ENCODE assay signal across 31 cellular contexts in genomic region chr3:50047426-50047825, GRCh38.
"Had no signal": no experiment of that assay in that cellular context is flagged by ENCODE, and none has a peak within 500 bp of the region (broad histone marks: within the 10 kb centered on the region; RNA-seq: fewer than 3 reads in every experiment).

No MANE protein-coding gene starts in this region.

- H3K4me3 ChIP-seq: adrenal gland, body of pancreas, esophagus muscularis mucosa, gastrocnemius medialis had no signal

- H3K36me3 Mint-ChIP-seq: activated naive CD4-positive, alpha-beta T cell treated with anti-CD3 and anti-CD28 coated beads, Interleukin-2, amount 50 U/mL, for 72 hours had no signal

- H3K27ac Mint-ChIP-seq: activated B cell treated with CpG ODN at 0.5 μM for 24 hours; activated CD8-positive, alpha-beta T cell treated with anti-CD3 and anti-CD28 coated beads for 36 hours; activated naive CD4-positive, alpha-beta T cell treated with anti-CD3 and anti-CD28 coated beads, Interleukin-2, amount 10 ng/mL, durations not matched to agents 7 days and 5 days; activated T-cell treated with anti-CD3 and anti-CD28 coated beads, Interleukin-2, amount 50 U/mL, for 72 hours; effector memory CD8-positive, alpha-beta T cell; T-helper 17 cell; T-helper 2 cell treated with Interferon-gamma antibody and Interleukin-4, amounts not matched to agents 5 μg/mL and 100 μg/mL, for 36 hours had no signal

- DNase-seq: activated B cell treated with CpG ODN at 0.5 μM for 24 hours; activated CD4-positive, alpha-beta T cell treated with anti-CD3 and anti-CD28 coated beads for 48 hours; activated CD4-positive, alpha-beta T cell treated with anti-CD3 and anti-CD28 coated beads, Interleukin-2, amount 50 U/mL, for 1 hour; activated CD4-positive, alpha-beta T cell treated with anti-CD3 and anti-CD28 coated beads, Interleukin-2, amount 50 U/mL, for 48 hours; activated CD8-positive, alpha-beta memory T cell treated with anti-CD3 and anti-CD28 coated beads for 24 hours; activated CD8-positive, alpha-beta T cell treated with anti-CD3 and anti-CD28 coated beads for 36 hours; activated gamma-delta T cell; activated naive CD4-positive, alpha-beta T cell; activated naive CD4-positive, alpha-beta T cell treated with anti-CD3 and anti-CD28 coated beads, Interleukin-2, amount 10 ng/mL, durations not matched to agents 7 days and 5 days; activated T-cell treated with anti-CD3 and anti-CD28 coated beads, Interleukin-2, amount 50 U/mL, for 72 hours; adrenal gland; amygdala; aorta; body of pancreas; cortex of kidney; dermis blood vessel endothelial cell; effector CD4-positive, alpha-beta T cell; effector memory CD8-positive, alpha-beta T cell; erythroblast; foreskin keratinocyte; gastrocnemius medialis; T-helper 1 cell; T-helper 17 cell; T1000; WERI-Rb-1 had no signal

- H3K27me3 ChIP-seq: adrenal gland, body of pancreas, esophagus muscularis mucosa, foreskin keratinocyte, gastrocnemius medialis had no signal

- H3K4me1 Mint-ChIP-seq: central memory CD8-positive, alpha-beta T cell had no signal

- H3K27ac ChIP-seq: adrenal gland, body of pancreas, esophagus muscularis mucosa, foreskin keratinocyte, gastrocnemius medialis, WERI-Rb-1 had no signal

- H3K9me3 ChIP-seq: adrenal gland, body of pancreas, esophagus muscularis mucosa, gastrocnemius medialis had no signal

- H3K9me3 Mint-ChIP-seq: activated B cell treated with CpG ODN at 0.5 μM for 24 hours; activated CD8-positive, alpha-beta T cell treated with anti-CD3 and anti-CD28 coated beads for 36 hours; activated naive CD4-positive, alpha-beta T cell treated with anti-CD3 and anti-CD28 coated beads, Interleukin-2, amount 10 ng/mL, durations not matched to agents 7 days and 5 days; activated naive CD4-positive, alpha-beta T cell treated with anti-CD3 and anti-CD28 coated beads, Interleukin-2, amount 50 U/mL, for 72 hours; activated T-cell treated with anti-CD3 and anti-CD28 coated beads, Interleukin-2, amount 50 U/mL, for 72 hours; central memory CD8-positive, alpha-beta T cell; effector memory CD8-positive, alpha-beta T cell; T-helper 2 cell treated with Interferon-gamma antibody and Interleukin-4, amounts not matched to agents 5 μg/mL and 100 μg/mL, for 36 hours had no signal

- H3K4me3 Mint-ChIP-seq: activated B cell treated with CpG ODN at 0.5 μM for 24 hours; activated CD8-positive, alpha-beta T cell treated with anti-CD3 and anti-CD28 coated beads for 36 hours; activated naive CD4-positive, alpha-beta T cell treated with anti-CD3 and anti-CD28 coated beads, Interleukin-2, amount 10 ng/mL, durations not matched to agents 7 days and 5 days; activated T-cell treated with anti-CD3 and anti-CD28 coated beads, Interleukin-2, amount 50 U/mL, for 72 hours; central memory CD8-positive, alpha-beta T cell; effector memory CD8-positive, alpha-beta T cell; T-helper 17 cell; T-helper 2 cell treated with Interferon-gamma antibody and Interleukin-4, amounts not matched to agents 5 μg/mL and 100 μg/mL, for 36 hours had no signal

- H3K27me3 Mint-ChIP-seq: activated B cell treated with CpG ODN at 0.5 μM for 24 hours; activated CD8-positive, alpha-beta T cell treated with anti-CD3 and anti-CD28 coated beads for 36 hours; activated naive CD4-positive, alpha-beta T cell treated with anti-CD3 and anti-CD28 coated beads, Interleukin-2, amount 10 ng/mL, durations not matched to agents 7 days and 5 days; central memory CD8-positive, alpha-beta T cell; effector memory CD8-positive, alpha-beta T cell; T-helper 17 cell had no signal

- ATAC-seq: activated CD4-positive, CD25-positive, alpha-beta regulatory T cell treated with anti-CD3 and anti-CD28 coated beads, Interleukin-2, amount 50 U/mL, for 24 hours; activated CD8-positive, alpha-beta T cell treated with anti-CD3 and anti-CD28 coated beads for 36 hours; activated naive CD4-positive, alpha-beta T cell treated with anti-CD3 and anti-CD28 coated beads, Interleukin-2, amount 50 U/mL, for 72 hours; activated T-cell treated with anti-CD3 and anti-CD28 coated beads, Interleukin-2, amount 50 U/mL, for 72 hours; body of pancreas; effector memory CD8-positive, alpha-beta T cell; foreskin keratinocyte; gastrocnemius medialis; SK-N-SH treated with all-trans-retinoic acid at 6 μM for 48 hours; T-helper 17 cell had no signal
